Comparison of ENCODE assay signal across 1 cellular context in the genomic region with DNA sequence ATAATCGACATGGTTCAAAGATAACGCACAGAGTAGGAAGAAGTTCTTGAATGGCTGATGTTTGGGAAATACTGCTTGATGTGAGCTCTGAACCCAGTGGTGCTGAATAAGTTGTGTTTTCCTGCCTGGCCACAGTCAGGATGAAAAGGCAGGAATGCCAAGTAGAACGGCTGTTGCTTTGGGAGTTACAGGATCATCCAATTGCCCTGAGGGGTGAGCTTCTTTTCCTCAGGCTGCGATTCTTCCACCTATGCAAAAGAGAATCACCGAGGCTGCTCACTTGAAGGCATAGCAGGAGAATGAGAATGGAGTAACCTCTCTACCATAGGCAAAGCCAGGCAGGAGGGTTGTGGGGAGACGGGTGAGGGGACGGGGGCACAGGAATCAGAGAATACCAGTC.
TF ChIP-seq lines count a peak whose summit lies in the region.

No MANE protein-coding gene starts in this region.

TF ChIP-seq in K562, 482 proteins besides CTCF, POLR2A, EP300 and RAD21:
- TF ChIP-seq NCOA4 (IDR thresholded peaks at IDR 0.05; ENCODE audit: partially characterized antibody) = no peak
- no peak for TF ChIP-seq KLF16 (IDR thresholded peaks at IDR 0.05)
- TF ChIP-seq, protein P1, sequence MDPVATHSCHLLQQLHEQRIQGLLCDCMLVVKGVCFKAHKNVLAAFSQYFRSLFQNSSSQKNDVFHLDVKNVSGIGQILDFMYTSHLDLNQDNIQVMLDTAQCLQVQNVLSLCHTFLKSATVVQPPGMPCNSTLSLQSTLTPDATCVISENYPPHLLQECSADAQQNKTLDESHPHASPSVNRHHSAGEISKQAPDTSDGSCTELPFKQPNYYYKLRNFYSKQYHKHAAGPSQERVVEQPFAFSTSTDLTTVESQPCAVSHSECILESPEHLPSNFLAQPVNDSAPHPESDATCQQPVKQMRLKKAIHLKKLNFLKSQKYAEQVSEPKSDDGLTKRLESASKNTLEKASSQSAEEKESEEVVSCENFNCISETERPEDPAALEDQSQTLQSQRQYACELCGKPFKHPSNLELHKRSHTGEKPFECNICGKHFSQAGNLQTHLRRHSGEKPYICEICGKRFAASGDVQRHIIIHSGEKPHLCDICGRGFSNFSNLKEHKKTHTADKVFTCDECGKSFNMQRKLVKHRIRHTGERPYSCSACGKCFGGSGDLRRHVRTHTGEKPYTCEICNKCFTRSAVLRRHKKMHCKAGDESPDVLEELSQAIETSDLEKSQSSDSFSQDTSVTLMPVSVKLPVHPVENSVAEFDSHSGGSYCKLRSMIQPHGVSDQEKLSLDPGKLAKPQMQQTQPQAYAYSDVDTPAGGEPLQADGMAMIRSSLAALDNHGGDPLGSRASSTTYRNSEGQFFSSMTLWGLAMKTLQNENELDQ (CRISPR knock-in tag; IDR thresholded peaks at IDR 0.05; ENCODE audit: borderline replicate concordance) = no peak
- TF ChIP-seq CHD1 (IDR thresholded peaks at IDR 0.05; ENCODE audit: low read length) = no peak
- no peak for TF ChIP-seq YBX1 (IDR thresholded peaks at IDR 0.05)
- TF ChIP-seq, protein P2, sequence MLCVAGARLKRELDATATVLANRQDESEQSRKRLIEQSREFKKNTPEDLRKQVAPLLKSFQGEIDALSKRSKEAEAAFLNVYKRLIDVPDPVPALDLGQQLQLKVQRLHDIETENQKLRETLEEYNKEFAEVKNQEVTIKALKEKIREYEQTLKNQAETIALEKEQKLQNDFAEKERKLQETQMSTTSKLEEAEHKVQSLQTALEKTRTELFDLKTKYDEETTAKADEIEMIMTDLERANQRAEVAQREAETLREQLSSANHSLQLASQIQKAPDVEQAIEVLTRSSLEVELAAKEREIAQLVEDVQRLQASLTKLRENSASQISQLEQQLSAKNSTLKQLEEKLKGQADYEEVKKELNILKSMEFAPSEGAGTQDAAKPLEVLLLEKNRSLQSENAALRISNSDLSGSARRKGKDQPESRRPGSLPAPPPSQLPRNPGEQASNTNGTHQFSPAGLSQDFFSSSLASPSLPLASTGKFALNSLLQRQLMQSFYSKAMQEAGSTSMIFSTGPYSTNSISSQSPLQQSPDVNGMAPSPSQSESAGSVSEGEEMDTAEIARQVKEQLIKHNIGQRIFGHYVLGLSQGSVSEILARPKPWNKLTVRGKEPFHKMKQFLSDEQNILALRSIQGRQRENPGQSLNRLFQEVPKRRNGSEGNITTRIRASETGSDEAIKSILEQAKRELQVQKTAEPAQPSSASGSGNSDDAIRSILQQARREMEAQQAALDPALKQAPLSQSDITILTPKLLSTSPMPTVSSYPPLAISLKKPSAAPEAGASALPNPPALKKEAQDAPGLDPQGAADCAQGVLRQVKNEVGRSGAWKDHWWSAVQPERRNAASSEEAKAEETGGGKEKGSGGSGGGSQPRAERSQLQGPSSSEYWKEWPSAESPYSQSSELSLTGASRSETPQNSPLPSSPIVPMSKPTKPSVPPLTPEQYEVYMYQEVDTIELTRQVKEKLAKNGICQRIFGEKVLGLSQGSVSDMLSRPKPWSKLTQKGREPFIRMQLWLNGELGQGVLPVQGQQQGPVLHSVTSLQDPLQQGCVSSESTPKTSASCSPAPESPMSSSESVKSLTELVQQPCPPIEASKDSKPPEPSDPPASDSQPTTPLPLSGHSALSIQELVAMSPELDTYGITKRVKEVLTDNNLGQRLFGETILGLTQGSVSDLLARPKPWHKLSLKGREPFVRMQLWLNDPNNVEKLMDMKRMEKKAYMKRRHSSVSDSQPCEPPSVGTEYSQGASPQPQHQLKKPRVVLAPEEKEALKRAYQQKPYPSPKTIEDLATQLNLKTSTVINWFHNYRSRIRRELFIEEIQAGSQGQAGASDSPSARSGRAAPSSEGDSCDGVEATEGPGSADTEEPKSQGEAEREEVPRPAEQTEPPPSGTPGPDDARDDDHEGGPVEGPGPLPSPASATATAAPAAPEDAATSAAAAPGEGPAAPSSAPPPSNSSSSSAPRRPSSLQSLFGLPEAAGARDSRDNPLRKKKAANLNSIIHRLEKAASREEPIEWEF (CRISPR knock-in tag; IDR thresholded peaks at IDR 0.05) = no peak
- TF ChIP-seq NFYB (IDR thresholded peaks at IDR 0.05; ENCODE audit: extremely low read depth, insufficient read length) = no peak
- TF ChIP-seq TAF9B (IDR thresholded peaks at IDR 0.05; ENCODE audit: partially characterized antibody) = no peak
- no peak for TF ChIP-seq ZNF263 (CRISPR knock-in tag; IDR thresholded peaks at IDR 0.05; ENCODE audit: borderline replicate concordance)
- TF ChIP-seq ILK (tag; IDR thresholded peaks at IDR 0.05; ENCODE audit: borderline replicate concordance, low read depth) = no peak
- no peak for TF ChIP-seq STAG1 (CRISPR knock-in tag; IDR thresholded peaks at IDR 0.05; ENCODE audit: borderline replicate concordance)
